In genomic region chr14:68412505-68413496, GRCh38 we compare ENCODE assay signal across 23 cellular contexts.
DNase-seq lines count a peak whose midpoint lies in the region; FAIRE-seq and TF ChIP-seq lines count a peak whose summit lies in the region.
"Had no signal": no experiment of that assay in that cellular context is flagged by ENCODE, and none has a peak within 500 bp of the region (broad histone marks: within the 10 kb centered on the region; RNA-seq: fewer than 3 reads in every experiment).

No MANE protein-coding gene starts in this region.

- no peaks in the 10 kb centered on the region for H3K27me3 ChIP-seq in A673 (replicated peaks; ENCODE audit: insufficient read depth, low read depth, low read length, poor library complexity)
- H3K27me3 ChIP-seq: body of pancreas, pancreas, sigmoid colon, tibial nerve had no signal

- intact Hi-C loops in A673 (cut with micrococcal nuclease; ENCODE audit: unreplicated experiment), result no loop called here

- H3K4me3 ChIP-seq in epithelial cell of esophagus (ENCODE audit: low read length), result no peak overlapping the region
- no peak overlapping the region for H3K4me3 ChIP-seq in A673 (ENCODE audit: low read depth, low read length, poor library complexity, severe bottlenecking)
- H3K4me3 ChIP-seq: body of pancreas, pancreas, sigmoid colon, tibial nerve had no signal

- H3K9me3 ChIP-seq in A673 (ENCODE audit: low read depth, low read length, poor library complexity, severe bottlenecking), result no peaks in the 10 kb centered on the region
- H3K9me3 ChIP-seq: body of pancreas, pancreas, sigmoid colon, tibial nerve had no signal

- H3K36me3 Mint-ChIP-seq in progenitor cell of endocrine pancreas (ENCODE audit: insufficient read depth), result no peaks in the 10 kb centered on the region

- H3K4me1 Mint-ChIP-seq in progenitor cell of endocrine pancreas (ENCODE audit: low read depth), result peaks cover 33% of the 10 kb centered on the region

- no peaks in the 10 kb centered on the region for H3K27me3 Mint-ChIP-seq in progenitor cell of endocrine pancreas
- H3K27me3 Mint-ChIP-seq: activated CD4-positive, alpha-beta memory T cell treated with anti-CD3 and anti-CD28 coated beads, Interleukin-2, amount 10 ng/mL, durations not matched to agents 7 days and 5 days; CD4-positive, alpha-beta T cell had no signal

- BruUV-seq in A673 (replicated peaks; lab: Mats Ljungman, UMichigan), result no TSS peak

- H3K27ac Mint-ChIP-seq in progenitor cell of endocrine pancreas, result peak overlapping the region; percentile 14
- H3K27ac Mint-ChIP-seq: activated CD4-positive, alpha-beta memory T cell treated with anti-CD3 and anti-CD28 coated beads, Interleukin-2, amount 10 ng/mL, durations not matched to agents 7 days and 5 days; CD4-positive, alpha-beta T cell had no signal

- CTCF ChIA-PET in A673 (lab: Charles Lee), result no interaction called here

- no peaks in the 10 kb centered on the region for H3K9me3 Mint-ChIP-seq in progenitor cell of endocrine pancreas (ENCODE audit: low read depth)
- H3K9me3 Mint-ChIP-seq: activated CD4-positive, alpha-beta memory T cell treated with anti-CD3 and anti-CD28 coated beads, Interleukin-2, amount 10 ng/mL, durations not matched to agents 7 days and 5 days; CD4-positive, alpha-beta T cell; nephron progenitor cell had no signal

- H3K27ac ChIP-seq in A673 (ENCODE audit: low read depth, low read length, poor library complexity, severe bottlenecking), result no peak overlapping the region
- H3K27ac ChIP-seq: body of pancreas, KMS-11, pancreas had no signal

- no peak for TF ChIP-seq CTCF in epithelial cell of esophagus (IDR thresholded peaks at IDR 0.05; ENCODE audit: insufficient read depth, low read depth, low read length, missing control alignments)
- no peak for TF ChIP-seq CTCF in progenitor cell of endocrine pancreas (IDR thresholded peaks at IDR 0.05; ENCODE audit: unreplicated experiment)
- TF ChIP-seq CTCF in D721Med (IDR thresholded peaks at IDR 0.05; ENCODE audit: insufficient read depth, missing control alignments), result no peak
- no peak for TF ChIP-seq CTCF in A673 (conservative IDR thresholded peaks at IDR 0.05; ENCODE audit: low read depth, low read length)

- H3K4me3 Mint-ChIP-seq in progenitor cell of endocrine pancreas (ENCODE audit: low read depth), result no peak overlapping the region
- H3K4me3 Mint-ChIP-seq: activated CD4-positive, alpha-beta memory T cell treated with anti-CD3 and anti-CD28 coated beads, Interleukin-2, amount 10 ng/mL, durations not matched to agents 7 days and 5 days; CD4-positive, alpha-beta T cell; nephron progenitor cell had no signal

- POLR2A ChIA-PET in A673 (lab: Charles Lee; ENCODE audit: low non-redundant PET), result no interaction called here

- DNase-seq in H54 (ENCODE audit: insufficient read length, low spot score) (no peak), OCI-M1 (lab: John Stamatoyannopoulos, UW) (peak; percentile 26), epithelial cell of esophagus (ENCODE audit: low read depth) (peak; percentile 54), progenitor cell of endocrine pancreas (ENCODE audit: low spot score, unreplicated experiment) (no peak), D721Med (ENCODE audit: insufficient read length, low spot score) (no peak), T-helper 1 cell (no peak), A673 (ENCODE audit: low spot score) (no peak)
- DNase-seq in activated naive CD4-positive, alpha-beta T cell treated with anti-CD3 and anti-CD28 coated beads, Interleukin-2, amount 50 U/mL, for 16 hours, result no peak
- DNase-seq: activated CD4-positive, alpha-beta memory T cell treated with anti-CD3 and anti-CD28 coated beads, Interleukin-2, amount 10 ng/mL, durations not matched to agents 7 days and 5 days; activated effector memory CD4-positive, alpha-beta T cell treated with anti-CD3 and anti-CD28 coated beads, Interleukin-2, amount 50 U/mL, for 16 hours; body of pancreas; CD4-positive, alpha-beta T cell; GDM1; NCI-H1694 treated with DMSO at 0.1 percent for 48 hours; NCI-H2171 treated with DMSO at 0.1 percent for 48 hours; NCI-H69; nephron progenitor cell; pancreas; SHP77; sigmoid colon; T1000 had no signal

- H3K36me3 ChIP-seq in A673 (ENCODE audit: insufficient read depth, low read length, poor library complexity, severe bottlenecking), result no peaks in the 10 kb centered on the region
- H3K36me3 ChIP-seq: pancreas, sigmoid colon, tibial nerve had no signal

- FAIRE-seq in H54 (lab: Jason Lieb, UNC), result peak; percentile 23
- no peak for FAIRE-seq in D721Med (lab: Jason Lieb, UNC)
- FAIRE-seq: pancreas had no signal

- H3K4me1 ChIP-seq in A673 (ENCODE audit: insufficient read depth, low read length, poor library complexity, severe bottlenecking), result no peaks in the 10 kb centered on the region

- TF ChIP-seq POLR2A in H54 (IDR thresholded peaks at IDR 0.05; ENCODE audit: low read depth, low read length), result no peak

Comparison
In these comparisons a context has a peak if more than half of its experiments do, and no peak if none do; other contexts are left out.
1. DNase-seq: peak in OCI-M1 (single experiment) and epithelial cell of esophagus (single experiment); none in H54 (single experiment), progenitor cell of endocrine pancreas (single experiment), D721Med (single experiment), T-helper 1 cell (0 of 5), activated naive CD4-positive, alpha-beta T cell treated with anti-CD3 and anti-CD28 coated beads, Interleukin-2, amount 50 U/mL, for 16 hours (single experiment) and A673 (single experiment).